In genomic region chr20:1934162-1934561, GRCh38 we compare ENCODE assay signal across 14 cellular contexts. TPM values are rescaled to one million over a fixed set of nuclear protein-coding genes. Genes with fewer than 3 reads are reported as not detected.
A peak's percentile ranks its signal among the peaks of the same experiment; 100 is the strongest.
DNase-seq lines count a peak whose midpoint lies in the region; ATAC-seq and TF ChIP-seq lines count a peak whose summit lies in the region.
"Had no signal": no experiment of that assay in that cellular context is flagged by ENCODE, and none has a peak within 500 bp of the region (broad histone marks: within the 10 kb centered on the region; RNA-seq: fewer than 3 reads in every experiment).

No MANE protein-coding gene starts in this region.

- no peak for TF ChIP-seq CTCF in gastroesophageal sphincter (IDR thresholded peaks at IDR 0.05)
- no peak for TF ChIP-seq CTCF in Peyer's patch (IDR thresholded peaks at IDR 0.05)
- TF ChIP-seq CTCF in OCI-LY7 (conservative IDR thresholded peaks at IDR 0.05; ENCODE audit: low read length) = no peak

- CTCF ChIA-PET in OCI-LY7 (lab: Charles Lee; ENCODE audit: unreplicated experiment) = no interaction called here

- H3K9ac ChIP-seq in adipocyte (ENCODE audit: low read length) = peak overlapping the region; percentile 41

- H3K4me3 ChIP-seq in adipocyte (ENCODE audit: low read length) = peak overlapping the region; percentile 22
- no peak overlapping the region for H3K4me3 ChIP-seq in gastroesophageal sphincter
- H3K4me3 ChIP-seq in skeletal muscle cell (ENCODE audit: low read depth, low read length) = no peak overlapping the region
- H3K4me3 ChIP-seq in Peyer's patch = no peak overlapping the region
- H3K4me3 ChIP-seq in OCI-LY7 (ENCODE audit: low read depth, low read length, poor library complexity, severe bottlenecking) = no peak overlapping the region
- H3K4me3 ChIP-seq: skin epidermis, vagina had no signal

- no TSS peak for BruUV-seq in OCI-LY7 (replicated peaks; lab: Mats Ljungman, UMichigan)

- POLR2A ChIA-PET in OCI-LY7 (lab: Charles Lee) = no interaction called here

- WGBS in gastroesophageal sphincter (ENCODE audit: low coverage in 1 of 2), 2 donors = 24 to 64% methylated on average over 1 of the region's 1 CpG

- H3K27me3 ChIP-seq in adipocyte (replicated peaks; ENCODE audit: control insufficient read depth, insufficient read depth, low read length) = no peaks in the 10 kb centered on the region
- no peaks in the 10 kb centered on the region for H3K27me3 ChIP-seq in gastroesophageal sphincter
- no peaks in the 10 kb centered on the region for H3K27me3 ChIP-seq in Peyer's patch
- H3K27me3 ChIP-seq: vagina had no signal

- no peak overlapping the region for H2AFZ ChIP-seq in OCI-LY7 (ENCODE audit: low read length)

- H3K9me3 ChIP-seq in adipocyte (ENCODE audit: control insufficient read depth, low read length) (no peaks in the 10 kb centered on the region), gastroesophageal sphincter (no peaks in the 10 kb centered on the region), Peyer's patch (no peaks in the 10 kb centered on the region), OCI-LY7 (ENCODE audit: low read length) (no peaks in the 10 kb centered on the region)
- H3K9me3 ChIP-seq: vagina had no signal

- peaks cover 42% of the 10 kb centered on the region for H3K4me1 ChIP-seq in adipocyte (ENCODE audit: control insufficient read depth, insufficient read depth, low read length)
- peaks cover 0 to 21% (median 5%) of the 10 kb centered on the region in 3 donors for H3K4me1 ChIP-seq in gastroesophageal sphincter
- H3K4me1 ChIP-seq in Peyer's patch = peaks cover 0 to 18% (median 0%) of the 10 kb centered on the region in 4 donors
- no peaks in the 10 kb centered on the region for H3K4me1 ChIP-seq in OCI-LY7 (ENCODE audit: insufficient read depth, low read length, poor library complexity, severe bottlenecking)

- no peak overlapping the region for H3K4me2 ChIP-seq in OCI-LY7 (ENCODE audit: low read length)

- no peak for TF ChIP-seq EP300 in gastroesophageal sphincter (IDR thresholded peaks at IDR 0.05)

- no peaks in the 10 kb centered on the region for H3K9me2 ChIP-seq in OCI-LY7 (ENCODE audit: insufficient read depth, low read length)

- no peaks in the 10 kb centered on the region for H4K20me1 ChIP-seq in OCI-LY7 (ENCODE audit: insufficient read depth, low read length)

- intact Hi-C loops in OCI-LY7 (cut with micrococcal nuclease; ENCODE audit: unreplicated experiment) = no loop called here

- no peak for TF ChIP-seq POLR2A in gastroesophageal sphincter (IDR thresholded peaks at IDR 0.05)
- TF ChIP-seq POLR2A in Peyer's patch (IDR thresholded peaks at IDR 0.05) = no peak

- peaks cover 4% of the 10 kb centered on the region for H3K36me3 ChIP-seq in adipocyte (ENCODE audit: control insufficient read depth, insufficient read depth, low read length, severe bottlenecking)
- H3K36me3 ChIP-seq in gastroesophageal sphincter = peaks cover 0 to 59% of the 10 kb centered on the region in 2 donors
- H3K36me3 ChIP-seq in Peyer's patch = peaks cover 0 to 16% (median 0%) of the 10 kb centered on the region in 3 donors
- no peaks in the 10 kb centered on the region for H3K36me3 ChIP-seq in OCI-LY7 (ENCODE audit: insufficient read depth, low read length)

- no peaks in the 10 kb centered on the region for H3K79me2 ChIP-seq in OCI-LY7 (ENCODE audit: insufficient read depth, low read depth, low read length)

- DNase-seq in EL (peak; percentile 59), adipocyte (ENCODE audit: low read depth) (peak; percentile 55), skeletal muscle cell (ENCODE audit: low read depth) (peak; percentile 82), Peyer's patch (no peak), DMS79 (lab: John Stamatoyannopoulos, UW) (no peak), OCI-LY7 (ENCODE audit: low spot score) (no peak)
- DNase-seq: activated CD4-positive, alpha-beta T cell treated with anti-CD3 and anti-CD28 coated beads, Interleukin-2, amount 50 U/mL, for 1 hour; activated gamma-delta T cell; Calu3; NCI-H82 had no signal

- H3K27ac ChIP-seq in gastroesophageal sphincter (peak overlapping the region in 3 of 4 donors; percentile 32 to 72 (median 63)), Peyer's patch (peak overlapping the region in 1 of 4 donors; percentile 48), OCI-LY7 (ENCODE audit: low read depth, low read length, poor library complexity, severe bottlenecking) (no peak overlapping the region)
- H3K27ac ChIP-seq: vagina had no signal

- peak; percentile 73 for ATAC-seq in gastroesophageal sphincter
- ATAC-seq in GM18502 (IDR thresholded peaks at IDR 0.05; ENCODE audit: poor library complexity, unreplicated experiment) = no peak

RNA-seq across cellular contexts. Expression of gene SIRPA, which starts 39.0 kb away (rescaled TPM):
- 10 to 100 TPM; 11.7 to 31.7 (median 27.4) TPM for total RNA-seq in gastroesophageal sphincter
- 10 to 100 TPM; 18.2 to 38.2 (median 26.3) TPM for total RNA-seq in Peyer's patch
- not detected in 2 replicates for total RNA-seq in OCI-LY7 (2014; rRNA removed; shearing (Covaris generic))
- total RNA-seq in OCI-LY7 (2022) = not detected in 2 replicates

RNA-seq across cellular contexts. Expression of gene PDYN, which starts 59.7 kb away (rescaled TPM):
- total RNA-seq in gastroesophageal sphincter = not detected
- not detected for total RNA-seq in Peyer's patch
- total RNA-seq in OCI-LY7 (2014; rRNA removed; shearing (Covaris generic)) = not detected in 2 replicates
- total RNA-seq in OCI-LY7 (2022) = not detected in 2 replicates
- total RNA-seq: Calu3, vagina had no signal

Comparison
In these comparisons a context has a peak if more than half of its experiments do, and no peak if none do; other contexts are left out.
1. DNase-seq: peak in EL (single experiment), adipocyte (single experiment) and skeletal muscle cell (single experiment); none in Peyer's patch (0 of 3), DMS79 (single experiment) and OCI-LY7 (single experiment).
2. RNA of gene SIRPA, which starts 39.0 kb away (total RNA-seq): 18.2 to 38.2 TPM in Peyer's patch and 11.7 to 31.7 TPM in gastroesophageal sphincter; not detected in OCI-LY7; every median in the first group is over 10 times any median in the second.